ENCODE assay signal across 2 cellular contexts in the genomic region with DNA sequence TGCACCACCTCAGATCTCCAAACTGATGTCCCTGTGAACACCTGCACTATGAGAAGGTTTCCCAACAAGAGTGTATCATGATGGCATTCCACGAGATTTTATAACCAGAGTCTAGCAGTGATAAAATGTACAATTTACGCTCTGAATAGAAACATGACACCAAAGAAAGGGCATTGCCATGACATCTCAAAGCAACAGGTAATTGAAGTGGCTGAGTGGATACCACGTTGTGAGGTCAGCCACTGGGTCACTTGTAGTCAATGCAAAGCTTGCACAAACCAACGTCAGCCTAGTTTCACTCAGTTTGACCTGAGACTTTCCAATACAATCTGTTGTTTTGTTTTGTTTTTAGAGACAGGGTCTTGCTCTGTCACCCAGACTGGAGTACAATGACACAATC.
TF ChIP-seq lines count a peak whose summit lies in the region.

No MANE protein-coding gene starts in this region.

TF ChIP-seq in HepG2, 621 proteins besides CTCF, POLR2A, EP300 and RAD21 (continues in another document):
- TF ChIP-seq ZNF616 (CRISPR knock-in tag; IDR thresholded peaks at IDR 0.05; ENCODE audit: low read depth) (no peak), PLRG1 (conservative IDR thresholded peaks at IDR 0.05) (no peak), ARNT (IDR thresholded peaks at IDR 0.05) (no peak), HNRNPLL (IDR thresholded peaks at IDR 0.05; ENCODE audit: low read depth, low read length, poor library complexity, severe bottlenecking) (no peak), RBM22 (optimal IDR thresholded peaks at IDR 0.05; ENCODE audit: low read length) (no peak), SSRP1 (CRISPR knock-in tag; IDR thresholded peaks at IDR 0.05) (no peak), KAT2B (IDR thresholded peaks at IDR 0.05; ENCODE audit: borderline replicate concordance, low read depth, low read length) (no peak), ZNF83 (CRISPR knock-in tag; IDR thresholded peaks at IDR 0.05; ENCODE audit: borderline replicate concordance) (no peak), ZFP36 (IDR thresholded peaks at IDR 0.05; ENCODE audit: borderline replicate concordance, low read depth, low read length, partially characterized antibody) (no peak), ZNF761 (CRISPR knock-in tag; conservative IDR thresholded peaks at IDR 0.05) (no peak), CCAR2 (optimal IDR thresholded peaks at IDR 0.05; ENCODE audit: low read depth, low read length) (no peak)
- TF ChIP-seq, protein P1, sequence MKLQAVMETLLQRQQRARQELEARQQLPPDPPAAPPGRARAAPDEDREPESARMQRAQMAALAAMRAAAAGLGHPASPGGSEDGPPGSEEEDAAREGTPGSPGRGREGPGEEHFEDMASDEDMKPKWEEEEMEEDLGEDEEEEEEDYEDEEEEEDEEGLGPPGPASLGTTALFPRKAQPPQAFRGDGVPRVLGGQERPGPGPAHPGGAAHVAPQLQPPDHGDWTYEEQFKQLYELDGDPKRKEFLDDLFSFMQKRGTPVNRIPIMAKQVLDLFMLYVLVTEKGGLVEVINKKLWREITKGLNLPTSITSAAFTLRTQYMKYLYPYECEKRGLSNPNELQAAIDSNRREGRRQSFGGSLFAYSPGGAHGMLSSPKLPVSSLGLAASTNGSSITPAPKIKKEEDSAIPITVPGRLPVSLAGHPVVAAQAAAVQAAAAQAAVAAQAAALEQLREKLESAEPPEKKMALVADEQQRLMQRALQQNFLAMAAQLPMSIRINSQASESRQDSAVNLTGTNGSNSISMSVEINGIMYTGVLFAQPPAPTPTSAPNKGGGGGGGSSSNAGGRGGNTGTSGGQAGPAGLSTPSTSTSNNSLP (IDR thresholded peaks at IDR 0.05; ENCODE audit: low read depth, low read length), result no peak
- TF ChIP-seq, protein P2, sequence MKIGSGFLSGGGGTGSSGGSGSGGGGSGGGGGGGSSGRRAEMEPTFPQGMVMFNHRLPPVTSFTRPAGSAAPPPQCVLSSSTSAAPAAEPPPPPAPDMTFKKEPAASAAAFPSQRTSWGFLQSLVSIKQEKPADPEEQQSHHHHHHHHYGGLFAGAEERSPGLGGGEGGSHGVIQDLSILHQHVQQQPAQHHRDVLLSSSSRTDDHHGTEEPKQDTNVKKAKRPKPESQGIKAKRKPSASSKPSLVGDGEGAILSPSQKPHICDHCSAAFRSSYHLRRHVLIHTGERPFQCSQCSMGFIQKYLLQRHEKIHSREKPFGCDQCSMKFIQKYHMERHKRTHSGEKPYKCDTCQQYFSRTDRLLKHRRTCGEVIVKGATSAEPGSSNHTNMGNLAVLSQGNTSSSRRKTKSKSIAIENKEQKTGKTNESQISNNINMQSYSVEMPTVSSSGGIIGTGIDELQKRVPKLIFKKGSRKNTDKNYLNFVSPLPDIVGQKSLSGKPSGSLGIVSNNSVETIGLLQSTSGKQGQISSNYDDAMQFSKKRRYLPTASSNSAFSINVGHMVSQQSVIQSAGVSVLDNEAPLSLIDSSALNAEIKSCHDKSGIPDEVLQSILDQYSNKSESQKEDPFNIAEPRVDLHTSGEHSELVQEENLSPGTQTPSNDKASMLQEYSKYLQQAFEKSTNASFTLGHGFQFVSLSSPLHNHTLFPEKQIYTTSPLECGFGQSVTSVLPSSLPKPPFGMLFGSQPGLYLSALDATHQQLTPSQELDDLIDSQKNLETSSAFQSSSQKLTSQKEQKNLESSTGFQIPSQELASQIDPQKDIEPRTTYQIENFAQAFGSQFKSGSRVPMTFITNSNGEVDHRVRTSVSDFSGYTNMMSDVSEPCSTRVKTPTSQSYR (CRISPR knock-in tag; IDR thresholded peaks at IDR 0.05; ENCODE audit: borderline replicate concordance), result no peak
- TF ChIP-seq, protein P3, sequence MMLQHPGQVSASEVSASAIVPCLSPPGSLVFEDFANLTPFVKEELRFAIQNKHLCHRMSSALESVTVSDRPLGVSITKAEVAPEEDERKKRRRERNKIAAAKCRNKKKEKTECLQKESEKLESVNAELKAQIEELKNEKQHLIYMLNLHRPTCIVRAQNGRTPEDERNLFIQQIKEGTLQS (CRISPR knock-in tag; IDR thresholded peaks at IDR 0.05), result no peak
- TF ChIP-seq, protein P4, sequence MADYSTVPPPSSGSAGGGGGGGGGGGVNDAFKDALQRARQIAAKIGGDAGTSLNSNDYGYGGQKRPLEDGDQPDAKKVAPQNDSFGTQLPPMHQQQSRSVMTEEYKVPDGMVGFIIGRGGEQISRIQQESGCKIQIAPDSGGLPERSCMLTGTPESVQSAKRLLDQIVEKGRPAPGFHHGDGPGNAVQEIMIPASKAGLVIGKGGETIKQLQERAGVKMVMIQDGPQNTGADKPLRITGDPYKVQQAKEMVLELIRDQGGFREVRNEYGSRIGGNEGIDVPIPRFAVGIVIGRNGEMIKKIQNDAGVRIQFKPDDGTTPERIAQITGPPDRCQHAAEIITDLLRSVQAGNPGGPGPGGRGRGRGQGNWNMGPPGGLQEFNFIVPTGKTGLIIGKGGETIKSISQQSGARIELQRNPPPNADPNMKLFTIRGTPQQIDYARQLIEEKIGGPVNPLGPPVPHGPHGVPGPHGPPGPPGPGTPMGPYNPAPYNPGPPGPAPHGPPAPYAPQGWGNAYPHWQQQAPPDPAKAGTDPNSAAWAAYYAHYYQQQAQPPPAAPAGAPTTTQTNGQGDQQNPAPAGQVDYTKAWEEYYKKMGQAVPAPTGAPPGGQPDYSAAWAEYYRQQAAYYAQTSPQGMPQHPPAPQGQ (CRISPR knock-in tag; IDR thresholded peaks at IDR 0.05; ENCODE audit: borderline replicate concordance), result no peak
- TF ChIP-seq, protein P5, sequence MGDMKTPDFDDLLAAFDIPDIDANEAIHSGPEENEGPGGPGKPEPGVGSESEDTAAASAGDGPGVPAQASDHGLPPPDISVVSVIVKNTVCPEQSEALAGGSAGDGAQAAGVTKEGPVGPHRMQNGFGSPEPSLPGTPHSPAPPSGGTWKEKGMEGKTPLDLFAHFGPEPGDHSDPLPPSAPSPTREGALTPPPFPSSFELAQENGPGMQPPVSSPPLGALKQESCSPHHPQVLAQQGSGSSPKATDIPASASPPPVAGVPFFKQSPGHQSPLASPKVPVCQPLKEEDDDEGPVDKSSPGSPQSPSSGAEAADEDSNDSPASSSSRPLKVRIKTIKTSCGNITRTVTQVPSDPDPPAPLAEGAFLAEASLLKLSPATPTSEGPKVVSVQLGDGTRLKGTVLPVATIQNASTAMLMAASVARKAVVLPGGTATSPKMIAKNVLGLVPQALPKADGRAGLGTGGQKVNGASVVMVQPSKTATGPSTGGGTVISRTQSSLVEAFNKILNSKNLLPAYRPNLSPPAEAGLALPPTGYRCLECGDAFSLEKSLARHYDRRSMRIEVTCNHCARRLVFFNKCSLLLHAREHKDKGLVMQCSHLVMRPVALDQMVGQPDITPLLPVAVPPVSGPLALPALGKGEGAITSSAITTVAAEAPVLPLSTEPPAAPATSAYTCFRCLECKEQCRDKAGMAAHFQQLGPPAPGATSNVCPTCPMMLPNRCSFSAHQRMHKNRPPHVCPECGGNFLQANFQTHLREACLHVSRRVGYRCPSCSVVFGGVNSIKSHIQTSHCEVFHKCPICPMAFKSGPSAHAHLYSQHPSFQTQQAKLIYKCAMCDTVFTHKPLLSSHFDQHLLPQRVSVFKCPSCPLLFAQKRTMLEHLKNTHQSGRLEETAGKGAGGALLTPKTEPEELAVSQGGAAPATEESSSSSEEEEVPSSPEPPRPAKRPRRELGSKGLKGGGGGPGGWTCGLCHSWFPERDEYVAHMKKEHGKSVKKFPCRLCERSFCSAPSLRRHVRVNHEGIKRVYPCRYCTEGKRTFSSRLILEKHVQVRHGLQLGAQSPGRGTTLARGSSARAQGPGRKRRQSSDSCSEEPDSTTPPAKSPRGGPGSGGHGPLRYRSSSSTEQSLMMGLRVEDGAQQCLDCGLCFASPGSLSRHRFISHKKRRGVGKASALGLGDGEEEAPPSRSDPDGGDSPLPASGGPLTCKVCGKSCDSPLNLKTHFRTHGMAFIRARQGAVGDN (CRISPR knock-in tag; IDR thresholded peaks at IDR 0.05), result no peak

TF ChIP-seq in IMR-90, 13 proteins besides CTCF, POLR2A, EP300 and RAD21:
- no peak for TF ChIP-seq RFX5 (IDR thresholded peaks at IDR 0.05; ENCODE audit: low read depth, low read length)
- TF ChIP-seq MAZ (IDR thresholded peaks at IDR 0.05; ENCODE audit: borderline replicate concordance, low read depth, low read length), result no peak
- TF ChIP-seq MAFK (IDR thresholded peaks at IDR 0.05; ENCODE audit: low read depth, low read length), result no peak
- TF ChIP-seq CHD1 (IDR thresholded peaks at IDR 0.05; ENCODE audit: low read depth, low read length), result no peak
- TF ChIP-seq BHLHE40 (IDR thresholded peaks at IDR 0.05; ENCODE audit: low read depth, low read length), result no peak
- no peak for TF ChIP-seq CEBPB (IDR thresholded peaks at IDR 0.05; ENCODE audit: low read depth, low read length)
- TF ChIP-seq MXI1 (IDR thresholded peaks at IDR 0.05; ENCODE audit: borderline replicate concordance, low read depth, low read length), result no peak
